Comparison of ENCODE assay signal across 8 cellular contexts in the genomic region with DNA sequence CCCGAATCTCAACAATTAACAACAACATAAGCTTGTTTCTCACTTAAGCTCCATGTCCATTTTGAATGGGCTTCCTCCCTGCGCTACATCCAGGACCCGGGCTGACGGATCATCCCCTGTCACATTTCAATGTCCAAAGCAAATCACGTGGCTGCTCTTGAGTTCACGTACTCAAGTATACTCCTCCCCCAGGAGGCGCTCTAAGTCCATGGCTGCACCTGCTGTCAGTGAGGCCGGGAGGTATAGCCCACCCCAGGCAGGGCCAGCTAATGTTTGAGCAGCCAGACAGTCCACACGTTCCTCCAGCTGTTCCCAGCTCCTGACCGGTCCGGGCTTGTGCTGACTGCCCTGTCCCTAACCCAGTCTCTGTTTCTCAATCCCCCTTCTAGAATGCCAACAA.
DNase-seq lines count a peak whose midpoint lies in the region; ATAC-seq, FAIRE-seq and TF ChIP-seq lines count a peak whose summit lies in the region.

No MANE protein-coding gene starts in this region.

- in situ Hi-C loops in astrocyte of the spinal cord (cut with HindIII; ENCODE audit: low sequenced_read_pairs) = no loop called here

- H3K4me3 ChIP-seq in AG10803 (ENCODE audit: low read length) (no peak overlapping the region), astrocyte of the spinal cord (ENCODE audit: low read depth, low read length) (no peak overlapping the region)

- peak; percentile 21 for DNase-seq in AG10803 (ENCODE audit: low read depth)
- DNase-seq in NCI-H82 treated with DMSO at 0.1 percent for 48 hours (lab: John Stamatoyannopoulos, UW; ENCODE audit: unreplicated experiment) = peak; percentile 75
- peak; percentile 22 for DNase-seq in astrocyte of the spinal cord (ENCODE audit: low read depth, low spot score)
- peak; percentile 32 for DNase-seq in retina
- DNase-seq in NCI-H187 treated with DMSO at 0.1 percent for 48 hours (lab: John Stamatoyannopoulos, UW) = no peak
- DNase-seq in GM19239 (ENCODE audit: insufficient read length, low spot score) = no peak

- FAIRE-seq in GM19239 (lab: Jason Lieb, UNC) = no peak

- TF ChIP-seq CTCF in AG10803 (conservative IDR thresholded peaks at IDR 0.05; ENCODE audit: low read length) (peak; percentile 38), astrocyte of the spinal cord (IDR thresholded peaks at IDR 0.05; ENCODE audit: low read depth, low read length) (peak; percentile 50)

- ATAC-seq in GM19438 (IDR thresholded peaks at IDR 0.05; ENCODE audit: low read depth, unreplicated experiment) (peak; percentile 54), GM18517 (IDR thresholded peaks at IDR 0.05; ENCODE audit: unreplicated experiment) (no peak)

Comparison
In these comparisons a context has a peak if more than half of its experiments do, and no peak if none do; other contexts are left out.
1. DNase-seq: peak in AG10803 (single experiment), NCI-H82 treated with DMSO at 0.1 percent for 48 hours (single experiment), astrocyte of the spinal cord (single experiment) and retina (single experiment); none in NCI-H187 treated with DMSO at 0.1 percent for 48 hours (single experiment) and GM19239 (single experiment).